Comparison of ENCODE assay signal across 8 cellular contexts in genomic region chr1:1232224-1232800, GRCh38. TPM values are rescaled to one million over a fixed set of nuclear protein-coding genes. Genes with fewer than 3 reads are reported as not detected.
DNase-seq lines count a peak whose midpoint lies in the region; ATAC-seq and TF ChIP-seq lines count a peak whose summit lies in the region.

B3GALT6 (plus strand) TSS chr1:1232237; CDS start chr1:1232279, 42 bp downstream.

- no peaks in the 10 kb centered on the region for H3K9me3 Mint-ChIP-seq in effector memory CD8-positive, alpha-beta T cell
- no peaks in the 10 kb centered on the region for H3K9me3 Mint-ChIP-seq in natural killer cell

- H3K4me1 Mint-ChIP-seq in effector memory CD8-positive, alpha-beta T cell (ENCODE audit: low read depth in 2 of 2): peaks cover 29% of the 10 kb centered on the region in 2 donors
- H3K4me1 Mint-ChIP-seq in natural killer cell: peaks cover 28 to 29% of the 10 kb centered on the region in 2 donors

- intact Hi-C loops in natural killer cell (cut with micrococcal nuclease): no loop called here

- peak; percentile 39 for TF ChIP-seq POLR2A in NB4 (IDR thresholded peaks at IDR 0.05; ENCODE audit: extremely low read depth, insufficient read length)

- H3K27ac Mint-ChIP-seq in effector memory CD8-positive, alpha-beta T cell: peak within 1 kb of the TSS; percentile 80 to 91
- H3K27ac Mint-ChIP-seq in natural killer cell: peak within 1 kb of the TSS; percentile 82 to 88

- H3K27me3 Mint-ChIP-seq in effector memory CD8-positive, alpha-beta T cell: no peaks in the 10 kb centered on the region
- H3K27me3 Mint-ChIP-seq in natural killer cell (ENCODE audit: low read depth in 2 of 2): no peaks in the 10 kb centered on the region

- TF ChIP-seq CTCF in NB4 (IDR thresholded peaks at IDR 0.05; ENCODE audit: low read depth, low read length) (no peak), natural killer cell (IDR thresholded peaks at IDR 0.05) (no peak)

- DNase-seq in NB4 (ENCODE audit: low read depth) (no peak), natural killer cell (no peak), NCI-H2227 (lab: John Stamatoyannopoulos, UW; ENCODE audit: unreplicated experiment) (no peak), glomerular visceral epithelial cell (ENCODE audit: extremely low spot score) (no peak)
- DNase-seq in effector memory CD8-positive, alpha-beta T cell: no peak
- DNase-seq in stimulated activated CD8-positive, alpha-beta memory T cell treated with anti-CD3 and anti-CD28 coated beads, Interleukin-4, amount 100 ng/mL, for 48 hours: no peak

- ATAC-seq in GM19023 (IDR thresholded peaks at IDR 0.05; ENCODE audit: unreplicated experiment): peak; percentile 19
- ATAC-seq in effector memory CD8-positive, alpha-beta T cell (replicated peaks): no peak
- ATAC-seq in natural killer cell: no peak
- ATAC-seq in GM19351 (IDR thresholded peaks at IDR 0.05; ENCODE audit: unreplicated experiment): no peak

- H3K36me3 Mint-ChIP-seq in effector memory CD8-positive, alpha-beta T cell (ENCODE audit: insufficient read depth): peaks cover 25% of the 10 kb centered on the region
- no peaks in the 10 kb centered on the region for H3K36me3 Mint-ChIP-seq in natural killer cell

- H3K4me3 Mint-ChIP-seq in effector memory CD8-positive, alpha-beta T cell: peak within 1 kb of the TSS; percentile 84 to 89
- H3K4me3 Mint-ChIP-seq in natural killer cell: peak within 1 kb of the TSS; percentile 95

- H3K4me3 ChIP-seq in NB4 (ENCODE audit: low read depth, low read length): peak within 1 kb of the TSS; percentile 98

RNA-seq across cellular contexts. Expression of gene B3GALT6, which starts in this region (rescaled TPM):
- total RNA-seq in natural killer cell: 10 to 100 TPM; 13.7 to 16.5 (median 16.3) TPM
